19 cellular contexts compared by ENCODE assay signal in genomic region chr1:228430243-228430642, GRCh38. TPM values are rescaled to one million over a fixed set of nuclear protein-coding genes. Genes with fewer than 3 reads are reported as not detected.
DNase-seq lines count a peak whose midpoint lies in the region; ATAC-seq and TF ChIP-seq lines count a peak whose summit lies in the region.
"Had no signal": no experiment of that assay in that cellular context is flagged by ENCODE, and none has a peak within 500 bp of the region (broad histone marks: within the 10 kb centered on the region; RNA-seq: fewer than 3 reads in every experiment).

No MANE protein-coding gene starts in this region.

- TF ChIP-seq CTCF in LNCaP clone FGC (IDR thresholded peaks at IDR 0.05; ENCODE audit: control insufficient read depth, extremely low read depth, insufficient read depth) (no peak), epithelial cell of esophagus (IDR thresholded peaks at IDR 0.05; ENCODE audit: insufficient read depth, low read depth, low read length, missing control alignments) (no peak)

- ATAC-seq in sciatic nerve (no peak), HG02981 (IDR thresholded peaks at IDR 0.05; ENCODE audit: unreplicated experiment) (no peak)
- ATAC-seq: A549, HCT116 had no signal

- H3K4me3 ChIP-seq in LNCaP clone FGC (ENCODE audit: low read depth, low read length): no peak overlapping the region
- H3K4me3 ChIP-seq in epithelial cell of esophagus (ENCODE audit: low read length): no peak overlapping the region
- H3K4me3 ChIP-seq: A549; BLaER1 treated with 17β-estradiol and CSF1 and Interleukin-3, amounts not matched to agents 10 nM and 100 nM had no signal

- peak; percentile 69 for DNase-seq in LNCaP clone FGC (ENCODE audit: low read depth)
- DNase-seq in RKO (ENCODE audit: low spot score): peak; percentile 35
- DNase-seq in epithelial cell of esophagus (ENCODE audit: low read depth): peak; percentile 78
- DNase-seq in sciatic nerve (ENCODE audit: low spot score): peak; percentile 53
- DNase-seq in hippocampal formation (lab: John Stamatoyannopoulos, UW): no peak
- no peak for DNase-seq in NCI-H1694 treated with DMSO at 0.1 percent for 48 hours (lab: John Stamatoyannopoulos, UW)
- DNase-seq: AML-193; CD4-positive, alpha-beta T cell; IMR-90; NCI-H1092 treated with DMSO at 0.1 percent for 48 hours; NCI-H146; NCI-H2029; NCI-H526 treated with DMSO at 0.1 percent for 48 hours; SHP77 treated with DMSO at 0.1 percent for 48 hours had no signal

- intact Hi-C loops in sciatic nerve (cut with DNase I): no loop called here

RNA-seq across cellular contexts. Expression of gene TRIM17, which starts 13.6 kb away (rescaled TPM):
- total RNA-seq in sciatic nerve: 1.2 TPM
- total RNA-seq: IMR-90, NCI-H460 had no signal

RNA-seq across cellular contexts. Expression of gene TRIM11, which starts 23.6 kb away (rescaled TPM):
- total RNA-seq in sciatic nerve: 18.1 TPM

RNA-seq across cellular contexts. Expression of gene RNF187, which starts 56.9 kb away (rescaled TPM):
- 96.3 TPM for total RNA-seq in sciatic nerve

Comparison
In these comparisons a context has a peak if more than half of its experiments do, and no peak if none do; other contexts are left out.
1. DNase-seq: peak in LNCaP clone FGC (single experiment), RKO (single experiment), epithelial cell of esophagus (single experiment) and sciatic nerve (single experiment); none in hippocampal formation (0 of 2) and NCI-H1694 treated with DMSO at 0.1 percent for 48 hours (single experiment).